Comparison of ENCODE assay signal across 9 cellular contexts in the genomic region with DNA sequence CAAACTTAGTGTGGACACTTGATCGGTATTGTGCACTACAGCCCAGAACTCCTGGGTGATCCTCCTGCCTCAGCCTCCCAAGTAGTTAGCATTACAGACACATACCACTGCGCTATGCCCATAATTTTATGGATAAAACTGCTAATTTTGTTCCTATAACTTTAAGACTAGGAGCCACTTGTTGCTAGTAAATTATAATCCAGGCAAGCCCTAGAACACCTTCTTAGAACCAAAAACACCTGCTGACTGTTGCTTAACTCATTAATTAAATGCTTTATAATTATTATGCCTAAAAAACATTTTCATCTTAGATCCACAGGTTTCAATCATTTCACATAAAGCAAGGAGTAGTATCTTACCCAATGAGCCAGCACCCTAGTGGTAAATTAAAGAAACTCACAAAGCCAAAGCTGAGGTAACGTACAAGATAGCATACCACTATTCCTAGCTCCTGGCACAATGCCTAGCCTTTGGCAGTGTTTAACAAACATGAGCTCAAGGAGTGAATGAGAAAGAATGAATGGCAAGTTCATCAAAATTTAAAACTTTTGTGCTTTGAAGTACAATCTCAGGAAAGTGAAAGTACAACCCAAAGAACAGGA. TPM values are rescaled to one million over a fixed set of nuclear protein-coding genes. Genes with fewer than 3 reads are reported as not detected.
DNase-seq lines count a peak whose midpoint lies in the region; ATAC-seq and TF ChIP-seq lines count a peak whose summit lies in the region.
"Had no signal": no experiment of that assay in that cellular context is flagged by ENCODE, and none has a peak within 500 bp of the region (broad histone marks: within the 10 kb centered on the region; RNA-seq: fewer than 3 reads in every experiment).

No MANE protein-coding gene starts in this region.

- ATAC-seq in SK-N-SH treated with all-trans-retinoic acid at 6 μM for 48 hours: peak; percentile 84

- CTCF ChIA-PET in HEK293 (lab: Yijun Ruan, JAX): interaction anchor here (0.6 to 1.0 kb wide), 5 partner anchors 49 to 532 kb away, joined by 3 to 5 read pairs (median 3); no protein-coding TSS in a partner anchor

- no peaks in the 10 kb centered on the region for H3K27me3 ChIP-seq in cardiac muscle cell

- H3K4me3 ChIP-seq in HEK293 (ENCODE audit: low read depth, low read length): no peak overlapping the region
- no peak overlapping the region for H3K4me3 ChIP-seq in cardiac muscle cell
- H3K4me3 ChIP-seq: skin epidermis had no signal

- TF ChIP-seq CTCF in HEK293 (tag by site-specific recombination; IDR thresholded peaks at IDR 0.05) (peak; percentile 27; the same call in 1 of the 2 replicates), cardiac muscle cell (IDR thresholded peaks at IDR 0.05; ENCODE audit: low read depth, low read length) (peak; percentile 34), GM10266 (IDR thresholded peaks at IDR 0.05; ENCODE audit: control insufficient read depth, insufficient read depth, low read depth, missing control alignments) (no peak)

- in situ Hi-C loops in ACHN (cut with HindIII; ENCODE audit: low pct_ligation_motif_present, low pct_unique_long_range_greater_than_20kb, low sequenced_read_pairs): no loop called here

- DNase-seq in ACHN: peak; percentile 74
- DNase-seq in cardiac muscle cell (ENCODE audit: low read depth in 1 of 2, low spot score in 1 of 2): peak; percentile 48 to 89
- DNase-seq in mucosa of gallbladder (ENCODE audit: low spot score): no peak
- DNase-seq in GM10266 (ENCODE audit: extremely low spot score): no peak
- DNase-seq in mesenteric fat pad (ENCODE audit: low spot score): no peak
- no peak for DNase-seq in stimulated activated CD4-positive, alpha-beta T cell treated with anti-CD3 and anti-CD28 coated beads, Interleukin-4, amount 100 ng/mL, for 4 hours

- peaks cover 3% of the 10 kb centered on the region; the same call in 1 of the 2 replicates for H3K4me1 ChIP-seq in HEK293 (ENCODE audit: control insufficient read depth, insufficient read depth, low read length)
- H3K4me1 ChIP-seq in cardiac muscle cell (ENCODE audit: low read depth): no peaks in the 10 kb centered on the region

- H3K27ac ChIP-seq in HEK293 (ENCODE audit: extremely low read depth, low read depth, low read length): no peak overlapping the region
- no peak overlapping the region for H3K27ac ChIP-seq in cardiac muscle cell
- H3K27ac ChIP-seq: skin epidermis had no signal

- H3K9me3 ChIP-seq in HEK293 (ENCODE audit: control insufficient read depth, insufficient read depth, low read depth, low read length) (no peaks in the 10 kb centered on the region), cardiac muscle cell (ENCODE audit: low read depth) (no peaks in the 10 kb centered on the region)

- POLR2A ChIA-PET in HEK293 (lab: Yijun Ruan, JAX): no interaction called here

- H3K36me3 ChIP-seq in HEK293 (ENCODE audit: control insufficient read depth in 2 of 2, insufficient read depth in 1 of 2, low read length in 2 of 2) (peaks cover 38 to 45% of the 10 kb centered on the region in 2 experiments), cardiac muscle cell (peaks cover 4% of the 10 kb centered on the region)

TF ChIP-seq in HEK293, 187 proteins besides CTCF, POLR2A, EP300 and RAD21:
- TF ChIP-seq FEZF1 (tag by site-specific recombination; IDR thresholded peaks at IDR 0.05) (no peak), SCRT2 (tag by site-specific recombination; IDR thresholded peaks at IDR 0.05) (peak; percentile 97), ZNF843 (tag by site-specific recombination; IDR thresholded peaks at IDR 0.05) (no peak), ZNF660 (tag by site-specific recombination; IDR thresholded peaks at IDR 0.05) (peak; percentile 22; the same call in 1 of the 2 replicates), ZNF121 (tag by site-specific recombination; IDR thresholded peaks at IDR 0.05) (0 out of 2 replicates have a peak, but pooled peaks have one; percentile 5), ZNF664 (tag by site-specific recombination; IDR thresholded peaks at IDR 0.05) (0 out of 2 replicates have a peak, but pooled peaks have one; percentile 18), PRDM1 (tag by site-specific recombination; IDR thresholded peaks at IDR 0.05) (peak; percentile 70), SCRT1 (tag by site-specific recombination; IDR thresholded peaks at IDR 0.05; ENCODE audit: borderline replicate concordance) (peak; percentile 87), ZNF560 (tag by site-specific recombination; IDR thresholded peaks at IDR 0.05; ENCODE audit: borderline replicate concordance) (no peak)
- TF ChIP-seq, protein P1, sequence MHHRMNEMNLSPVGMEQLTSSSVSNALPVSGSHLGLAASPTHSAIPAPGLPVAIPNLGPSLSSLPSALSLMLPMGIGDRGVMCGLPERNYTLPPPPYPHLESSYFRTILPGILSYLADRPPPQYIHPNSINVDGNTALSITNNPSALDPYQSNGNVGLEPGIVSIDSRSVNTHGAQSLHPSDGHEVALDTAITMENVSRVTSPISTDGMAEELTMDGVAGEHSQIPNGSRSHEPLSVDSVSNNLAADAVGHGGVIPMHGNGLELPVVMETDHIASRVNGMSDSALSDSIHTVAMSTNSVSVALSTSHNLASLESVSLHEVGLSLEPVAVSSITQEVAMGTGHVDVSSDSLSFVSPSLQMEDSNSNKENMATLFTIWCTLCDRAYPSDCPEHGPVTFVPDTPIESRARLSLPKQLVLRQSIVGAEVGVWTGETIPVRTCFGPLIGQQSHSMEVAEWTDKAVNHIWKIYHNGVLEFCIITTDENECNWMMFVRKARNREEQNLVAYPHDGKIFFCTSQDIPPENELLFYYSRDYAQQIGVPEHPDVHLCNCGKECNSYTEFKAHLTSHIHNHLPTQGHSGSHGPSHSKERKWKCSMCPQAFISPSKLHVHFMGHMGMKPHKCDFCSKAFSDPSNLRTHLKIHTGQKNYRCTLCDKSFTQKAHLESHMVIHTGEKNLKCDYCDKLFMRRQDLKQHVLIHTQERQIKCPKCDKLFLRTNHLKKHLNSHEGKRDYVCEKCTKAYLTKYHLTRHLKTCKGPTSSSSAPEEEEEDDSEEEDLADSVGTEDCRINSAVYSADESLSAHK (tag by site-specific recombination; IDR thresholded peaks at IDR 0.05): peak; percentile 36; the same call in 1 of the 2 replicates
TF ChIP-seq in HEK293: peak in this region for 7.

TF ChIP-seq in SK-N-SH treated with all-trans-retinoic acid at 6 μM for 48 hours, 23 proteins besides CTCF, POLR2A, EP300 and RAD21:
- TF ChIP-seq ZNF70 (CRISPR knock-in tag; IDR thresholded peaks at IDR 0.05): no peak

RNA-seq across cellular contexts. Expression of gene MRPS27, which starts 5.4 kb away (rescaled TPM):
- total RNA-seq in cardiac muscle cell: 56.7 and 58.1 TPM in 2 replicates
- polyA plus RNA-seq in cardiac muscle cell: 64.1 and 76.2 TPM in 2 replicates
- 35.3 TPM for total RNA-seq in mucosa of gallbladder
- total RNA-seq in mesenteric fat pad: 41.1 TPM

RNA-seq across cellular contexts. Expression of gene PTCD2, which starts 5.5 kb away (rescaled TPM):
- total RNA-seq in cardiac muscle cell (6.3 and 6.9 TPM in 2 replicates), mucosa of gallbladder (7.7 TPM), mesenteric fat pad (7.6 TPM)
- 14.3 and 18.8 TPM in 2 replicates for polyA plus RNA-seq in cardiac muscle cell

Comparison
In these comparisons a context has a peak if more than half of its experiments do, and no peak if none do; other contexts are left out.
1. DNase-seq: peak in ACHN (single experiment) and cardiac muscle cell (2 of 2); none in mucosa of gallbladder (single experiment), GM10266 (single experiment), mesenteric fat pad (single experiment) and stimulated activated CD4-positive, alpha-beta T cell treated with anti-CD3 and anti-CD28 coated beads, Interleukin-4, amount 100 ng/mL, for 4 hours (0 of 2).